ENCODE assay signal across 24 cellular contexts in genomic region chr2:38159171-38159570, GRCh38.
DNase-seq lines count a peak whose midpoint lies in the region; ATAC-seq and TF ChIP-seq lines count a peak whose summit lies in the region.
"Had no signal": no experiment of that assay in that cellular context is flagged by ENCODE, and none has a peak within 500 bp of the region (broad histone marks: within the 10 kb centered on the region; RNA-seq: fewer than 3 reads in every experiment).

No MANE protein-coding gene starts in this region.

- H3K27me3 Mint-ChIP-seq in effector memory CD8-positive, alpha-beta T cell, result peaks cover 49 to 84% of the 10 kb centered on the region in 2 donors

- no peak overlapping the region for H3K27ac Mint-ChIP-seq in effector memory CD8-positive, alpha-beta T cell
- H3K27ac Mint-ChIP-seq: activated CD4-positive, alpha-beta T cell treated with anti-CD3 and anti-CD28 coated beads, Interleukin-2, amount 10 ng/mL, durations not matched to agents 24 days and 14 days; neural progenitor cell; T-cell had no signal

- H3K9me3 ChIP-seq in adrenal gland (replicated peaks in 1 of 3), result no peaks in the 10 kb centered on the region
- no peaks in the 10 kb centered on the region for H3K9me3 ChIP-seq in gastroesophageal sphincter
- no peaks in the 10 kb centered on the region for H3K9me3 ChIP-seq in muscle layer of duodenum (ENCODE audit: control insufficient read depth in 1 of 2, low read length in 2 of 2)
- no peaks in the 10 kb centered on the region for H3K9me3 ChIP-seq in tibial nerve
- H3K9me3 ChIP-seq: gastrocnemius medialis, mucosa of descending colon, psoas muscle had no signal

- no peak for ATAC-seq in gastroesophageal sphincter
- ATAC-seq in effector memory CD8-positive, alpha-beta T cell (replicated peaks), result no peak
- ATAC-seq: mucosa of descending colon, T-cell had no signal

- TF ChIP-seq CTCF in adrenal gland (IDR thresholded peaks at IDR 0.05), result no peak
- no peak for TF ChIP-seq CTCF in gastroesophageal sphincter (IDR thresholded peaks at IDR 0.05)
- no peak for TF ChIP-seq CTCF in tibial nerve (IDR thresholded peaks at IDR 0.05)

- H3K4me3 ChIP-seq in adrenal gland, result no peak overlapping the region
- no peak overlapping the region for H3K4me3 ChIP-seq in gastroesophageal sphincter
- H3K4me3 ChIP-seq in muscle layer of duodenum (ENCODE audit: low read depth in 1 of 2, low read length in 2 of 2), result no peak overlapping the region
- H3K4me3 ChIP-seq in tibial nerve, result no peak overlapping the region
- H3K4me3 ChIP-seq: cardiac muscle cell, gastrocnemius medialis, mucosa of descending colon, neural progenitor cell, psoas muscle had no signal

- H3K36me3 ChIP-seq in adrenal gland (replicated peaks in 1 of 2) (no peaks in the 10 kb centered on the region), gastroesophageal sphincter (no peaks in the 10 kb centered on the region), muscle layer of duodenum (ENCODE audit: control insufficient read depth in 1 of 2, insufficient read depth in 2 of 2, low read length in 2 of 2) (no peaks in the 10 kb centered on the region), tibial nerve (no peaks in the 10 kb centered on the region)
- H3K36me3 ChIP-seq: cardiac muscle cell, gastrocnemius medialis, neural progenitor cell had no signal

- TF ChIP-seq POLR2A in adrenal gland (IDR thresholded peaks at IDR 0.05) (no peak), gastroesophageal sphincter (IDR thresholded peaks at IDR 0.05) (no peak), tibial nerve (IDR thresholded peaks at IDR 0.05) (no peak)

- H3K36me3 Mint-ChIP-seq in effector memory CD8-positive, alpha-beta T cell (ENCODE audit: insufficient read depth), result no peaks in the 10 kb centered on the region
- H3K36me3 Mint-ChIP-seq: CD8-positive, alpha-beta memory T cell; neural progenitor cell; T-cell had no signal

- H3K9me3 Mint-ChIP-seq in effector memory CD8-positive, alpha-beta T cell, result no peaks in the 10 kb centered on the region
- H3K9me3 Mint-ChIP-seq: CD8-positive, alpha-beta memory T cell; neural progenitor cell; T-cell had no signal

- no peak overlapping the region for H3K4me3 Mint-ChIP-seq in effector memory CD8-positive, alpha-beta T cell
- H3K4me3 Mint-ChIP-seq: activated CD4-positive, alpha-beta T cell treated with anti-CD3 and anti-CD28 coated beads, Interleukin-2, amount 10 ng/mL, durations not matched to agents 24 days and 14 days; CD8-positive, alpha-beta memory T cell; neural progenitor cell; T-cell had no signal

- TF ChIP-seq EP300 in gastroesophageal sphincter (IDR thresholded peaks at IDR 0.05) (no peak), tibial nerve (IDR thresholded peaks at IDR 0.05) (no peak)

- intact Hi-C loops in adrenal gland (cut with DNase I), result no loop called here

- H3K27ac ChIP-seq in adrenal gland (peak overlapping the region in 4 of 5 donors; percentile 7 to 64 (median 27)), gastroesophageal sphincter (peak overlapping the region; percentile 34 to 72 (median 60)), muscle layer of duodenum (ENCODE audit: low read length) (peak overlapping the region; percentile 57), tibial nerve (peak overlapping the region; percentile 59 to 81 (median 76))
- H3K27ac ChIP-seq: cardiac muscle cell, neural progenitor cell, psoas muscle had no signal

- DNase-seq in adrenal gland (no peak), tibial nerve (ENCODE audit: low spot score in 2 of 2) (no peak), NCI-H187 treated with DMSO at 0.1 percent for 48 hours (lab: John Stamatoyannopoulos, UW) (no peak), T1000 (lab: John Stamatoyannopoulos, UW) (no peak)
- no peak for DNase-seq in effector memory CD8-positive, alpha-beta T cell
- DNase-seq: activated CD4-positive, alpha-beta T cell treated with anti-CD3 and anti-CD28 coated beads, Interleukin-2, amount 10 ng/mL, durations not matched to agents 24 days and 14 days; CD8-positive, alpha-beta memory T cell; DMS53; erythroblast; gastrocnemius medialis; mucosa of descending colon; MV-4-11; NCI-H187; NCI-H2227 treated with DMSO at 0.1 percent for 48 hours; NCI-H82; OCI-M1; psoas muscle; SIG-M5; stimulated activated CD4-positive, alpha-beta T cell treated with anti-CD3 and anti-CD28 coated beads, Interleukin-4, amount 100 ng/mL, for 24 hours; T-cell had no signal

- H3K4me1 Mint-ChIP-seq in effector memory CD8-positive, alpha-beta T cell (ENCODE audit: low read depth in 2 of 2), result no peaks in the 10 kb centered on the region
- H3K4me1 Mint-ChIP-seq: activated CD4-positive, alpha-beta T cell treated with anti-CD3 and anti-CD28 coated beads, Interleukin-2, amount 10 ng/mL, durations not matched to agents 24 days and 14 days; CD8-positive, alpha-beta memory T cell; T-cell had no signal

- H3K27me3 ChIP-seq in adrenal gland (no peaks in the 10 kb centered on the region), gastroesophageal sphincter (no peaks in the 10 kb centered on the region), muscle layer of duodenum (ENCODE audit: low read depth, low read length) (no peaks in the 10 kb centered on the region), tibial nerve (no peaks in the 10 kb centered on the region)
- H3K27me3 ChIP-seq: cardiac muscle cell, gastrocnemius medialis, neural progenitor cell had no signal

- 74 to 86% (median 82%) methylated on average over 6 of the region's 6 CpGs for WGBS in adrenal gland, 4 donors
- 70 to 76% methylated on average over 5 to 6 of the region's 6 CpGs for WGBS in gastroesophageal sphincter (ENCODE audit: low coverage in 1 of 2), 2 donors
- WGBS in tibial nerve, 2 donors, result 53 to 64% methylated on average over 6 of the region's 6 CpGs

- peaks cover 6% of the 10 kb centered on the region in 2 donors for H3K4me1 ChIP-seq in adrenal gland (replicated peaks in 1 of 2)
- peaks cover 0 to 40% (median 5%) of the 10 kb centered on the region in 3 donors for H3K4me1 ChIP-seq in gastroesophageal sphincter
- no peaks in the 10 kb centered on the region for H3K4me1 ChIP-seq in muscle layer of duodenum (ENCODE audit: control insufficient read depth in 1 of 2, insufficient read depth in 2 of 2, low read length in 2 of 2)
- peaks cover 0 to 51% (median 10%) of the 10 kb centered on the region in 4 donors for H3K4me1 ChIP-seq in tibial nerve
- H3K4me1 ChIP-seq: psoas muscle had no signal
